24 cellular contexts compared by ENCODE assay signal in the genomic region with DNA sequence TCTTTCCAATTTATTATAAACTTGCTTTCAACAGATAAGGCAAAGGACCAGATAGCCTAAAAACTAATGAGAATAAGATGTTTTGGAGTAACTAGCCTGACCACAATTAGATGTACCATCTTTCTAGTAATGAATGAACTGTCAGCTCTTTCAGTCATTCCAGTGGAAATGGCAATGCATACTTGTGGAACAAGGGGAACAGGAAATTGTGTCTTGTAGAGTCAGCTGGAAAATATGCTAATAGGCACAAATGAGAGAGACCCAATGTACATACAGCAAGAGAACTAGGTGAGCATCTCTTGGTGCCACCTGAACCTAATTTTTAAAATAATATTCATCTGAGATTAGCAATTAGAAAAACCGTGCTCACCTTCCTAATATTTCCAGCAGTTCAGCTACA.
DNase-seq lines count a peak whose midpoint lies in the region; ATAC-seq and TF ChIP-seq lines count a peak whose summit lies in the region.
"Had no signal": no experiment of that assay in that cellular context is flagged by ENCODE, and none has a peak within 500 bp of the region (broad histone marks: within the 10 kb centered on the region; RNA-seq: fewer than 3 reads in every experiment).

No MANE protein-coding gene starts in this region.

- H3K4me3 Mint-ChIP-seq in stimulated activated naive B cell treated with anti-CD40 and anti-IgM and Interleukin-4, amounts not matched to agents 10 μg/mL and 1 μg/mL and 100 μg/mL, for 72 hours: no peak overlapping the region
- H3K4me3 Mint-ChIP-seq: activated naive CD8-positive, alpha-beta T cell; CD8-positive, alpha-beta T cell had no signal

- no peaks in the 10 kb centered on the region for H3K9me2 ChIP-seq in OCI-LY7 (ENCODE audit: insufficient read depth, low read length)

- POLR2A ChIA-PET in OCI-LY7 (lab: Charles Lee): interaction anchor here (1.5 kb wide), 1 partner anchor 15 kb away, joined by 4 read pairs; no protein-coding TSS in a partner anchor

- BruUV-seq in OCI-LY7 (replicated peaks; lab: Mats Ljungman, UMichigan): TSS peak; percentile 35

- intact Hi-C loops in OCI-LY7 (cut with micrococcal nuclease; ENCODE audit: unreplicated experiment): no loop called here

- H3K27me3 Mint-ChIP-seq in stimulated activated naive B cell treated with anti-CD40 and anti-IgM and Interleukin-4, amounts not matched to agents 10 μg/mL and 1 μg/mL and 100 μg/mL, for 72 hours: no peaks in the 10 kb centered on the region
- H3K27me3 Mint-ChIP-seq: activated naive CD8-positive, alpha-beta T cell had no signal

- no peaks in the 10 kb centered on the region for H3K79me2 ChIP-seq in OCI-LY7 (ENCODE audit: insufficient read depth, low read depth, low read length)

- peaks cover 48% of the 10 kb centered on the region for H3K36me3 ChIP-seq in OCI-LY7 (ENCODE audit: insufficient read depth, low read length)

- H3K4me2 ChIP-seq in OCI-LY7 (ENCODE audit: low read length): no peak overlapping the region

- no peak for DNase-seq in activated naive CD4-positive, alpha-beta T cell treated with anti-CD3 and anti-CD28 coated beads, Interleukin-2, amount 50 U/mL, for 72 hours (ENCODE audit: low spot score in 2 of 2)
- DNase-seq in activated naive CD4-positive, alpha-beta T cell (lab: John Stamatoyannopoulos, UW): no peak
- no peak for DNase-seq in OCI-LY7 (ENCODE audit: low spot score)
- peak; percentile 3 for DNase-seq in iris pigment epithelial cell (ENCODE audit: low read depth)
- DNase-seq in stimulated activated naive B cell treated with anti-CD40 and anti-IgM and Interleukin-4, amounts not matched to agents 10 μg/mL and 1 μg/mL and 100 μg/mL, for 72 hours: no peak
- no peak for DNase-seq in omental fat pad (ENCODE audit: low spot score)
- no peak for DNase-seq in effector CD8-positive, alpha-beta T cell (lab: John Stamatoyannopoulos, UW)
- DNase-seq in DMS 273 treated with DMSO at 0.1 percent for 48 hours (lab: John Stamatoyannopoulos, UW): no peak
- DNase-seq: activated CD4-positive, alpha-beta T cell treated with anti-CD3 and anti-CD28 coated beads for 4 hours; body of pancreas; CD8-positive, alpha-beta T cell; gastrocnemius medialis; GOT3; Kasumi-1; kidney glomerular epithelial cell; midbrain; NCI-H1105; NCI-H2107; NCI-H524; retina; stimulated activated CD8-positive, alpha-beta memory T cell treated with anti-CD3 and anti-CD28 coated beads, Interleukin-4, amount 100 ng/mL, for 48 hours had no signal

- H3K4me3 ChIP-seq in OCI-LY7 (ENCODE audit: low read depth, low read length, poor library complexity, severe bottlenecking): no peak overlapping the region
- H3K4me3 ChIP-seq: body of pancreas, gastrocnemius medialis, thoracic aorta had no signal

- H3K4me1 ChIP-seq in OCI-LY7 (ENCODE audit: insufficient read depth, low read length, poor library complexity, severe bottlenecking): no peaks in the 10 kb centered on the region
- H3K4me1 ChIP-seq: gastrocnemius medialis had no signal

- H2AFZ ChIP-seq in OCI-LY7 (ENCODE audit: low read length): no peak overlapping the region

- CTCF ChIA-PET in OCI-LY7 (lab: Charles Lee; ENCODE audit: unreplicated experiment): no interaction called here

- no peak for ATAC-seq in activated naive CD4-positive, alpha-beta T cell treated with anti-CD3 and anti-CD28 coated beads, Interleukin-2, amount 50 U/mL, for 72 hours
- no peak for ATAC-seq in stimulated activated naive B cell treated with anti-CD40 and anti-IgM and Interleukin-4, amounts not matched to agents 10 μg/mL and 1 μg/mL and 100 μg/mL, for 72 hours (replicated peaks)
- ATAC-seq in omental fat pad (ENCODE audit: low FRiP score): no peak
- ATAC-seq: body of pancreas; CD8-positive, alpha-beta T cell; gastrocnemius medialis had no signal

- H3K27ac Mint-ChIP-seq in activated naive CD4-positive, alpha-beta T cell treated with anti-CD3 and anti-CD28 coated beads, Interleukin-2, amount 50 U/mL, for 72 hours: peak overlapping the region; percentile 59 to 85
- peak overlapping the region; percentile 6 for H3K27ac Mint-ChIP-seq in stimulated activated naive B cell treated with anti-CD40 and anti-IgM and Interleukin-4, amounts not matched to agents 10 μg/mL and 1 μg/mL and 100 μg/mL, for 72 hours
- H3K27ac Mint-ChIP-seq: activated naive CD8-positive, alpha-beta T cell; CD8-positive, alpha-beta T cell had no signal

- no peaks in the 10 kb centered on the region for H4K20me1 ChIP-seq in OCI-LY7 (ENCODE audit: insufficient read depth, low read length)

- peaks cover 0 to 5% of the 10 kb centered on the region in 2 donors for H3K4me1 Mint-ChIP-seq in stimulated activated naive B cell treated with anti-CD40 and anti-IgM and Interleukin-4, amounts not matched to agents 10 μg/mL and 1 μg/mL and 100 μg/mL, for 72 hours

- no peak for TF ChIP-seq CTCF in OCI-LY7 (conservative IDR thresholded peaks at IDR 0.05; ENCODE audit: low read length)
- no peak for TF ChIP-seq CTCF in omental fat pad (IDR thresholded peaks at IDR 0.05)

- no peaks in the 10 kb centered on the region for H3K9me3 Mint-ChIP-seq in activated naive CD4-positive, alpha-beta T cell treated with anti-CD3 and anti-CD28 coated beads, Interleukin-2, amount 50 U/mL, for 72 hours
- peaks cover 3 to 4% of the 10 kb centered on the region in 2 donors for H3K9me3 Mint-ChIP-seq in stimulated activated naive B cell treated with anti-CD40 and anti-IgM and Interleukin-4, amounts not matched to agents 10 μg/mL and 1 μg/mL and 100 μg/mL, for 72 hours
- H3K9me3 Mint-ChIP-seq: CD8-positive, alpha-beta T cell had no signal

- H3K27ac ChIP-seq in OCI-LY7 (ENCODE audit: low read depth, low read length, poor library complexity, severe bottlenecking): no peak overlapping the region
- H3K27ac ChIP-seq: body of pancreas, gastrocnemius medialis, neutrophil, thoracic aorta had no signal

- no peaks in the 10 kb centered on the region for H3K9me3 ChIP-seq in OCI-LY7 (ENCODE audit: low read length)
- H3K9me3 ChIP-seq: body of pancreas, gastrocnemius medialis, neutrophil, thoracic aorta had no signal

- peaks cover 0 to 13% of the 10 kb centered on the region in 2 donors for H3K36me3 Mint-ChIP-seq in activated naive CD4-positive, alpha-beta T cell treated with anti-CD3 and anti-CD28 coated beads, Interleukin-2, amount 50 U/mL, for 72 hours
- H3K36me3 Mint-ChIP-seq in stimulated activated naive B cell treated with anti-CD40 and anti-IgM and Interleukin-4, amounts not matched to agents 10 μg/mL and 1 μg/mL and 100 μg/mL, for 72 hours: peaks cover 20 to 36% of the 10 kb centered on the region in 2 donors
